17 cellular contexts compared by ENCODE assay signal in the genomic region with DNA sequence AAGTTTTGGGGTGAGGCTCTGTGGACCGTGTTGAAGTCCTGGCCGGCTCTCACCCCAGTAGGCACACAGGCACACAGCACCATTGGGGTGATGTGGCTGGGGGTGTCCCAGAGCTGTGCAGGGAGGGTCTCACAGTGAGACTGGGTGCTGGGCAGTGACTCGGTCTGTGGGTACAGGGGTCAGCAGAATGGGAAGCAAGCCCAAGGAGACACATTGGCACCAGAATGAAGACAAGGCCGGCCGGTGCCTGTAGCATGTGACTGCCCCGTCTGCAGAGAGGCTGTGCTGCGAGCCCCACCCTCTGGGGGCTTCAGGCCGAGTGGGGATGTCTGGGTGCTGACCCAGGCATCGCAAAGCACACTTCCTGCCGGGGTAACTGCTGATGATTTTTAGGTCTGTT. TPM values are rescaled to one million over a fixed set of nuclear protein-coding genes. Genes with fewer than 3 reads are reported as not detected.
DNase-seq lines count a peak whose midpoint lies in the region; ATAC-seq, FAIRE-seq and TF ChIP-seq lines count a peak whose summit lies in the region.
"Had no signal": no experiment of that assay in that cellular context is flagged by ENCODE, and none has a peak within 500 bp of the region (broad histone marks: within the 10 kb centered on the region; RNA-seq: fewer than 3 reads in every experiment).

No MANE protein-coding gene starts in this region.

- WGBS in mammary epithelial cell (ENCODE audit: low coverage, missing lambda C conversion rate) = 46% methylated on average over 7 of the region's 10 CpGs

- no peak overlapping the region for H3K4me2 ChIP-seq in mammary epithelial cell (ENCODE audit: insufficient read depth, low read depth, low read length)

- H3K27ac Mint-ChIP-seq in MCF 10A (ENCODE audit: low read depth, unreplicated experiment) = peak overlapping the region; percentile 71
- H3K27ac Mint-ChIP-seq in WTC11 = peak overlapping the region; percentile 74
- peak overlapping the region; percentile 9 for H3K27ac Mint-ChIP-seq in stimulated activated naive B cell treated with anti-CD40 and anti-IgM and Interleukin-4, amounts not matched to agents 10 μg/mL and 1 μg/mL and 100 μg/mL, for 72 hours
- H3K27ac Mint-ChIP-seq: activated B cell treated with CpG ODN at 0.5 μM for 24 hours; T-helper 1 cell treated with Interleukin-12 subunit alpha and Interleukin-12 subunit beta and Interleukin-4 antibody, amounts not matched to agents 30 μg/mL and 1 μg/mL, for 36 hours had no signal

- CTCF ChIA-PET in MCF 10A (lab: Yijun Ruan, JAX) = no interaction called here
- CTCF ChIA-PET in mammary epithelial cell (lab: Charles Lee; ENCODE audit: low non-redundant PET) = no interaction called here
- CTCF ChIA-PET in WTC11 (lab: Charles Lee) = interaction anchor here (0.6 to 2.3 kb wide), 5 partner anchors 9 to 61 kb away, joined by 3 to 8 read pairs (median 5); no protein-coding TSS in a partner anchor

- no TSS peak for BruUV-seq in MCF 10A (replicated peaks; lab: Mats Ljungman, UMichigan)
- BruUV-seq in mammary epithelial cell (replicated peaks; lab: Mats Ljungman, UMichigan) = no TSS peak

- DNase-seq in MCF 10A (ENCODE audit: unreplicated experiment) (no peak), mammary epithelial cell (no peak), WTC11 (ENCODE audit: low spot score) (no peak), kidney (peak; percentile 57), NCI-H2029 (lab: John Stamatoyannopoulos, UW) (no peak), kidney tubule cell (ENCODE audit: low spot score) (no peak)
- no peak for DNase-seq in stimulated activated naive B cell treated with anti-CD40 and anti-IgM and Interleukin-4, amounts not matched to agents 10 μg/mL and 1 μg/mL and 100 μg/mL, for 72 hours
- DNase-seq: activated B cell treated with CpG ODN at 0.5 μM for 24 hours; activated naive CD4-positive, alpha-beta T cell treated with anti-CD3 and anti-CD28 coated beads, Interleukin-2, amount 50 U/mL, for 16 hours; effector CD8-positive, alpha-beta T cell; GM23248; hypothalamus; Kasumi-1; NCI-H1417 treated with DMSO at 0.1 percent for 48 hours; NCI-H345 had no signal

- H4K20me1 ChIP-seq in mammary epithelial cell (ENCODE audit: insufficient read depth, low read length) = no peaks in the 10 kb centered on the region

- intact Hi-C loops in MCF 10A (cut with micrococcal nuclease) (no loop called here), mammary epithelial cell (cut with micrococcal nuclease) (no loop called here), kidney (cut with DNase I) (no loop called here)

- TF ChIP-seq CTCF in MCF 10A (IDR thresholded peaks at IDR 0.05; ENCODE audit: unreplicated experiment) (no peak), mammary epithelial cell (conservative IDR thresholded peaks at IDR 0.05 in 1 of 2, IDR thresholded peaks at IDR 0.05 in 1 of 2; ENCODE audit: extremely low read depth in 1 of 2, insufficient read depth in 1 of 2, low read depth in 1 of 2, low read length in 2 of 2) (no peak), WTC11 (IDR thresholded peaks at IDR 0.05) (no peak), kidney (IDR thresholded peaks at IDR 0.05; ENCODE audit: borderline replicate concordance, extremely low read depth, insufficient read depth) (no peak)

- H3K27me3 ChIP-seq in mammary epithelial cell (ENCODE audit: insufficient read depth, low read length) = no peaks in the 10 kb centered on the region

- H3K9ac ChIP-seq in mammary epithelial cell (ENCODE audit: insufficient read depth, low read length) (no peak overlapping the region), kidney (ENCODE audit: low read length in 2 of 2) (no peak overlapping the region)
- H3K9ac ChIP-seq: GM23248 had no signal

- H3K36me3 ChIP-seq in mammary epithelial cell (ENCODE audit: insufficient read depth, low read length) (peaks cover 17% of the 10 kb centered on the region), kidney (ENCODE audit: control insufficient read depth in 1 of 2, insufficient read depth in 2 of 2, low read length in 2 of 2) (peaks cover 3 to 6% of the 10 kb centered on the region in 2 donors)

- H3K4me3 ChIP-seq in mammary epithelial cell (replicated peaks in 1 of 3; ENCODE audit: insufficient read depth in 1 of 3, low read depth in 2 of 3, low read length in 3 of 3) = no peak overlapping the region
- no peak overlapping the region for H3K4me3 ChIP-seq in kidney (ENCODE audit: low read length in 2 of 2)
- H3K4me3 ChIP-seq: GM23248 had no signal

- peaks cover 98% of the 10 kb centered on the region for H3K79me2 ChIP-seq in mammary epithelial cell (ENCODE audit: insufficient read depth, low read length)

- H3K9me3 ChIP-seq in mammary epithelial cell (replicated peaks; ENCODE audit: insufficient read depth, low read length) (no peaks in the 10 kb centered on the region), kidney (ENCODE audit: control insufficient read depth in 1 of 2, low read length in 2 of 2) (no peaks in the 10 kb centered on the region)

- peaks cover 34% of the 10 kb centered on the region for H3K4me1 Mint-ChIP-seq in MCF 10A (ENCODE audit: insufficient read depth, unreplicated experiment)
- peaks cover 53% of the 10 kb centered on the region for H3K4me1 Mint-ChIP-seq in WTC11
- peaks cover 46 to 80% of the 10 kb centered on the region in 2 donors for H3K4me1 Mint-ChIP-seq in stimulated activated naive B cell treated with anti-CD40 and anti-IgM and Interleukin-4, amounts not matched to agents 10 μg/mL and 1 μg/mL and 100 μg/mL, for 72 hours

- no peak overlapping the region for H2AFZ ChIP-seq in mammary epithelial cell (ENCODE audit: low read depth, low read length)
- H2AFZ ChIP-seq: GM23248 had no signal

- H3K9me3 Mint-ChIP-seq in MCF 10A (ENCODE audit: unreplicated experiment) (no peaks in the 10 kb centered on the region), WTC11 (no peaks in the 10 kb centered on the region)
- H3K9me3 Mint-ChIP-seq in stimulated activated naive B cell treated with anti-CD40 and anti-IgM and Interleukin-4, amounts not matched to agents 10 μg/mL and 1 μg/mL and 100 μg/mL, for 72 hours = no peaks in the 10 kb centered on the region
- H3K9me3 Mint-ChIP-seq: activated B cell treated with CpG ODN at 0.5 μM for 24 hours; T-helper 1 cell treated with Interleukin-12 subunit alpha and Interleukin-12 subunit beta and Interleukin-4 antibody, amounts not matched to agents 30 μg/mL and 1 μg/mL, for 36 hours had no signal

- H3K4me1 ChIP-seq in mammary epithelial cell (ENCODE audit: insufficient read depth, low read length) (peaks cover 53% of the 10 kb centered on the region), kidney (ENCODE audit: control insufficient read depth in 1 of 2, insufficient read depth in 1 of 2, low read depth in 1 of 2, low read length in 2 of 2) (peaks cover 15 to 37% of the 10 kb centered on the region in 2 donors)

- H3K27ac ChIP-seq in mammary epithelial cell (ENCODE audit: insufficient read depth, low read depth, low read length) = no peak overlapping the region
- no peak overlapping the region for H3K27ac ChIP-seq in kidney (ENCODE audit: low read depth in 2 of 2, low read length in 2 of 2)
- H3K27ac ChIP-seq: GM23248 had no signal

- ATAC-seq in WTC11 = no peak
- ATAC-seq in stimulated activated naive B cell treated with anti-CD40 and anti-IgM and Interleukin-4, amounts not matched to agents 10 μg/mL and 1 μg/mL and 100 μg/mL, for 72 hours (replicated peaks) = no peak
- ATAC-seq in HG03175 (IDR thresholded peaks at IDR 0.05; ENCODE audit: unreplicated experiment) = no peak

- in situ Hi-C loops in mammary epithelial cell (cut with MboI; ENCODE audit: low sequenced_read_pairs in 2 of 2) = loop anchor here (5.0 to 10.0 kb wide), 2 partner anchors 37 to 50 kb away; a partner anchor contains a TSS

- H3K27me3 Mint-ChIP-seq in MCF 10A (ENCODE audit: insufficient read depth, unreplicated experiment) = no peaks in the 10 kb centered on the region
- no peaks in the 10 kb centered on the region for H3K27me3 Mint-ChIP-seq in WTC11 (ENCODE audit: low read depth)
- H3K27me3 Mint-ChIP-seq in stimulated activated naive B cell treated with anti-CD40 and anti-IgM and Interleukin-4, amounts not matched to agents 10 μg/mL and 1 μg/mL and 100 μg/mL, for 72 hours = no peaks in the 10 kb centered on the region
- H3K27me3 Mint-ChIP-seq: activated B cell treated with CpG ODN at 0.5 μM for 24 hours had no signal

- H3K36me3 Mint-ChIP-seq in MCF 10A (ENCODE audit: insufficient read depth, unreplicated experiment) (peaks cover 19% of the 10 kb centered on the region), WTC11 (peaks cover 14% of the 10 kb centered on the region)
- H3K36me3 Mint-ChIP-seq in stimulated activated naive B cell treated with anti-CD40 and anti-IgM and Interleukin-4, amounts not matched to agents 10 μg/mL and 1 μg/mL and 100 μg/mL, for 72 hours = peaks cover 29 to 48% of the 10 kb centered on the region in 2 donors

- POLR2A ChIA-PET in MCF 10A (lab: Yijun Ruan, JAX) = no interaction called here
- POLR2A ChIA-PET in WTC11 (lab: Charles Lee) = no interaction called here

- H3K4me3 Mint-ChIP-seq in MCF 10A (ENCODE audit: unreplicated experiment) = no peak overlapping the region
- H3K4me3 Mint-ChIP-seq in WTC11 = no peak overlapping the region
- no peak overlapping the region for H3K4me3 Mint-ChIP-seq in stimulated activated naive B cell treated with anti-CD40 and anti-IgM and Interleukin-4, amounts not matched to agents 10 μg/mL and 1 μg/mL and 100 μg/mL, for 72 hours
- H3K4me3 Mint-ChIP-seq: activated B cell treated with CpG ODN at 0.5 μM for 24 hours; T-helper 1 cell treated with Interleukin-12 subunit alpha and Interleukin-12 subunit beta and Interleukin-4 antibody, amounts not matched to agents 30 μg/mL and 1 μg/mL, for 36 hours had no signal

- dilution Hi-C loops in mammary epithelial cell (cut with HindIII; ENCODE audit: low sequenced_read_pairs) = no loop called here

- no peak for FAIRE-seq in kidney (lab: Jason Lieb, UNC)

TF ChIP-seq in WTC11, 78 proteins besides CTCF, POLR2A, EP300 and RAD21 (continues in another document):
- no peak for TF ChIP-seq GTF2I (CRISPR knock-in tag; conservative IDR thresholded peaks at IDR 0.05)
- no peak for TF ChIP-seq SP1 (CRISPR knock-in tag; conservative IDR thresholded peaks at IDR 0.05)

RNA-seq across cellular contexts. Expression of a gene that starts 5.2 kb away (rescaled TPM):
- total RNA-seq in MCF 10A (2022) = 78.8 and 89.6 TPM in 2 replicates
- 100 to 1,000 TPM in 1 of 2 donors, 10 to 100 TPM in 1; 80.4 to 109 TPM for total RNA-seq in mammary epithelial cell
- 120 TPM for polyA plus RNA-seq in mammary epithelial cell
- 86.1 TPM for polyA minus RNA-seq in mammary epithelial cell
- 66.9 to 86.9 TPM (median 79.8 TPM) in 3 replicates for total RNA-seq in WTC11 (2021)
- 75.2 TPM for total RNA-seq in kidney
- 65.0 TPM for polyA plus RNA-seq in kidney (ENCODE audit: insufficient read depth, low read depth, low replicate concordance)

RNA-seq across cellular contexts. Expression of a gene that starts 46.0 kb away (rescaled TPM):
- total RNA-seq in MCF 10A (2022) = 133 and 152 TPM in 2 replicates
- 100 to 1,000 TPM; 127 to 237 TPM for total RNA-seq in mammary epithelial cell
- 83.3 TPM for polyA plus RNA-seq in mammary epithelial cell
- polyA minus RNA-seq in mammary epithelial cell = 32.7 TPM
- total RNA-seq in WTC11 (2021) = 143 to 167 TPM (median 159 TPM) in 3 replicates
- 170 TPM for total RNA-seq in kidney
- 96.1 TPM for polyA plus RNA-seq in kidney (ENCODE audit: insufficient read depth, low read depth, low replicate concordance)

RNA-seq across cellular contexts. Expression of a gene that starts 52.1 kb away (rescaled TPM):
- total RNA-seq in MCF 10A (2022) = 41.1 and 43.6 TPM in 2 replicates
- total RNA-seq in mammary epithelial cell = 10 to 100 TPM; 11.8 to 33.2 TPM
- 6.2 TPM for polyA plus RNA-seq in mammary epithelial cell
- polyA minus RNA-seq in mammary epithelial cell = 5.6 TPM
- total RNA-seq in WTC11 (2021) = 36.9 to 41.5 TPM (median 40.4 TPM) in 3 replicates
- total RNA-seq in kidney = 32.5 TPM
- polyA plus RNA-seq in kidney (ENCODE audit: insufficient read depth, low read depth, low replicate concordance) = 5.2 TPM

Comparison
In these comparisons a context has a peak if more than half of its experiments do, and no peak if none do; other contexts are left out.
1. H3K27ac Mint-ChIP-seq: peak in every context shown above with its lines; median percentile 74 in WTC11; 71 in MCF 10A; 9 in stimulated activated naive B cell treated with anti-CD40 and anti-IgM and Interleukin-4, amounts not matched to agents 10 μg/mL and 1 μg/mL and 100 μg/mL, for 72 hours.